In the genomic region with DNA sequence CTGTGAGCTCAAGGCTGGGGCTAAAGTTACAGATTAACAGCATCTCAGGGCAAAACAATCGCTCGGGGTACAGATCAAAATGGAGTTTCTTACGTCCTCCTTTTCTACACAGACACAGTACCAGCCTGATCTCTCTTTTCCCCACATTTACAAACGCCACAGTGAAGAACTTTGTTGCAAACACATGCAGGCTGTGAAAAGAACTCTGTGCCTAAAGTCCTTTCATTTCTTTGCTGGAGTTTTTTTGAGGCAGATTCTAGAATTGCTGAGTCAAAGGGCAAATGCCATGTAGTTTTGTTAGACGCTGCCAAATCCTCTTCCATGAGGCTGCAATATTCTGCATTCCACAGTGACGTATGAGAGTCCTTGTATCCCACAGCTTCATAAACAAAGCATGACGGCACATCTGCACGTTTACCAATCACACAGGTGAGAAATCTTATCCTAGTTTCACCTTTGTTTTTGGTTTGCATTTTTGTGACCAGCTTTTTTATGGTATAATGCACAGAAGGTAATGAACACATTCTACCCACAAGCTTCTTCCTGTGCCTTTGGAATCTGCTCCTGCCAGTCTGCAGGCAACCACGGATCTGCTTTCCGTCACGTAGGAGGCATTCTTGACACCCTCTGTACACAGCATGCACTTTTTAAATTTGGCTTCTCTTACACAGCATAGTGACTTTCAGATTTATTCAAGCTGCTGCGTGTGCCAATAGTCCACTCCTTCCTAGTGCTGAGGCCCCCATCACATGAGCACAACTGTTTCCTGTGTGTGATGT, we compare ENCODE assay signal across 11 cellular contexts. TPM values are rescaled to one million over a fixed set of nuclear protein-coding genes. Genes with fewer than 3 reads are reported as not detected.
DNase-seq lines count a peak whose midpoint lies in the region; ATAC-seq, FAIRE-seq and TF ChIP-seq lines count a peak whose summit lies in the region.
"Had no signal": no experiment of that assay in that cellular context is flagged by ENCODE, and none has a peak within 500 bp of the region (broad histone marks: within the 10 kb centered on the region; RNA-seq: fewer than 3 reads in every experiment).

No MANE protein-coding gene starts in this region.

- WGBS in spleen, 5 donors = 51 to 66% (median 54%) methylated on average over 12 of the region's 12 CpGs

- intact Hi-C loops in spleen (cut with DNase I; ENCODE audit: low total_unique reads) = no loop called here

- no peak overlapping the region for H3K27ac ChIP-seq in astrocyte (ENCODE audit: low read depth, low read length)
- peak overlapping the region in 7 of 8 donors; percentile 4 to 70 (median 55) for H3K27ac ChIP-seq in spleen

- no peak overlapping the region for H3K9ac ChIP-seq in astrocyte (ENCODE audit: low read length)

- TF ChIP-seq CTCF in astrocyte (IDR thresholded peaks at IDR 0.05; ENCODE audit: insufficient read depth, low read depth, low read length) (no peak), spleen (IDR thresholded peaks at IDR 0.05 in 8 of 11, conservative IDR thresholded peaks at IDR 0.05 in 3 of 11) (no peak)

- peak overlapping the region; percentile 85 for H3K27ac Mint-ChIP-seq in astrocyte (ENCODE audit: unreplicated experiment)
- H3K27ac Mint-ChIP-seq: IgD-negative memory B cell; T-helper 1 cell treated with Interleukin-12 subunit alpha and Interleukin-12 subunit beta and Interleukin-4 antibody, amounts not matched to agents 30 μg/mL and 1 μg/mL, for 36 hours had no signal

- peaks cover 26% of the 10 kb centered on the region for H3K4me1 Mint-ChIP-seq in astrocyte (ENCODE audit: low read depth, unreplicated experiment)
- H3K4me1 Mint-ChIP-seq: IgD-negative memory B cell had no signal

- H3K9me3 ChIP-seq in astrocyte (ENCODE audit: insufficient read depth, low read depth, low read length) (no peaks in the 10 kb centered on the region), spleen (peaks cover 0 to 7% (median 0%) of the 10 kb centered on the region in 8 donors)
- H3K9me3 ChIP-seq: ovary had no signal

- TF ChIP-seq POLR2A in H54 (IDR thresholded peaks at IDR 0.05; ENCODE audit: low read depth, low read length) = no peak
- TF ChIP-seq POLR2A in spleen (IDR thresholded peaks at IDR 0.05) = no peak

- H3K79me2 ChIP-seq in astrocyte (ENCODE audit: insufficient read depth, low read length) = no peaks in the 10 kb centered on the region

- peaks cover 10% of the 10 kb centered on the region for H3K36me3 Mint-ChIP-seq in astrocyte (ENCODE audit: low read depth, unreplicated experiment)

- no peak for ATAC-seq in GM18519 (IDR thresholded peaks at IDR 0.05; ENCODE audit: low FRiP score, unreplicated experiment)

- H2AFZ ChIP-seq in astrocyte (ENCODE audit: low read depth, low read length) = no peak overlapping the region

- DNase-seq in H54 (ENCODE audit: insufficient read length, low spot score) (no peak), astrocyte (ENCODE audit: low read depth) (peak; percentile 80), islet precursor cell (peak; percentile 78), spleen (no peak), DMS153 treated with DMSO at 0.1 percent for 48 hours (lab: John Stamatoyannopoulos, UW; ENCODE audit: unreplicated experiment) (no peak), DMS114 treated with DMSO at 0.1 percent for 48 hours (lab: John Stamatoyannopoulos, UW; ENCODE audit: unreplicated experiment) (no peak)
- DNase-seq in stimulated activated CD4-positive, alpha-beta T cell treated with anti-CD3 and anti-CD28 coated beads, Interleukin-2, amount 100 ng/mL, for 24 hours = no peak

- H3K4me3 ChIP-seq in astrocyte (ENCODE audit: insufficient read depth, low read depth, low read length) (no peak overlapping the region), spleen (no peak overlapping the region)
- H3K4me3 ChIP-seq: ovary had no signal

- H4K20me1 ChIP-seq in astrocyte (ENCODE audit: insufficient read depth, low read length) = peaks cover 3% of the 10 kb centered on the region

- H3K36me3 ChIP-seq in astrocyte (ENCODE audit: insufficient read depth, low read length) (no peaks in the 10 kb centered on the region), spleen (peaks cover 0 to 42% (median 4%) of the 10 kb centered on the region in 6 donors)
- H3K36me3 ChIP-seq: ovary had no signal

- H3K27me3 ChIP-seq in astrocyte (ENCODE audit: insufficient read depth, low read length) = no peaks in the 10 kb centered on the region
- no peaks in the 10 kb centered on the region for H3K27me3 ChIP-seq in spleen (replicated peaks in 1 of 7)
- H3K27me3 ChIP-seq: ovary had no signal

- peak overlapping the region; percentile 40 for H3K4me3 Mint-ChIP-seq in astrocyte (ENCODE audit: unreplicated experiment)
- H3K4me3 Mint-ChIP-seq: IgD-negative memory B cell; T-helper 1 cell treated with Interleukin-12 subunit alpha and Interleukin-12 subunit beta and Interleukin-4 antibody, amounts not matched to agents 30 μg/mL and 1 μg/mL, for 36 hours had no signal

- FAIRE-seq in H54 (lab: Jason Lieb, UNC) = peak; percentile 88
- peak; percentile 93 for FAIRE-seq in astrocyte (lab: Jason Lieb, UNC)

- H3K27me3 Mint-ChIP-seq in astrocyte (ENCODE audit: low read depth, unreplicated experiment) = peaks cover 1% of the 10 kb centered on the region
- H3K27me3 Mint-ChIP-seq: IgD-negative memory B cell had no signal

- no peaks in the 10 kb centered on the region for H3K9me3 Mint-ChIP-seq in astrocyte (ENCODE audit: unreplicated experiment)
- H3K9me3 Mint-ChIP-seq: IgD-negative memory B cell had no signal

- H3K4me1 ChIP-seq in astrocyte (ENCODE audit: insufficient read depth, low read length) = peaks cover 19% of the 10 kb centered on the region
- H3K4me1 ChIP-seq in spleen = peaks cover 0 to 17% (median 6%) of the 10 kb centered on the region in 6 donors

- H3K4me2 ChIP-seq in astrocyte (ENCODE audit: low read length) = peak overlapping the region; percentile 70

RNA-seq across cellular contexts. Expression of gene LPCAT1, which starts 44.6 kb away (rescaled TPM):
- total RNA-seq in astrocyte = 35.7 and 41.9 TPM in 2 replicates
- total RNA-seq in spleen = 100 to 1,000 TPM; 126 to 322 (median 223) TPM
- polyA plus RNA-seq in spleen = 100 to 1,000 TPM in 1 of 3 donors, 10 to 100 TPM in 2; 52.2 to 123 (median 94.8) TPM

Comparison
In these comparisons a context has a peak if more than half of its experiments do, and no peak if none do; other contexts are left out.
1. DNase-seq: peak in astrocyte (single experiment) and islet precursor cell (single experiment); none in H54 (single experiment), spleen (single experiment), DMS153 treated with DMSO at 0.1 percent for 48 hours (single experiment), DMS114 treated with DMSO at 0.1 percent for 48 hours (single experiment) and stimulated activated CD4-positive, alpha-beta T cell treated with anti-CD3 and anti-CD28 coated beads, Interleukin-2, amount 100 ng/mL, for 24 hours (0 of 2).